15 cellular contexts compared by ENCODE assay signal in the genomic region with DNA sequence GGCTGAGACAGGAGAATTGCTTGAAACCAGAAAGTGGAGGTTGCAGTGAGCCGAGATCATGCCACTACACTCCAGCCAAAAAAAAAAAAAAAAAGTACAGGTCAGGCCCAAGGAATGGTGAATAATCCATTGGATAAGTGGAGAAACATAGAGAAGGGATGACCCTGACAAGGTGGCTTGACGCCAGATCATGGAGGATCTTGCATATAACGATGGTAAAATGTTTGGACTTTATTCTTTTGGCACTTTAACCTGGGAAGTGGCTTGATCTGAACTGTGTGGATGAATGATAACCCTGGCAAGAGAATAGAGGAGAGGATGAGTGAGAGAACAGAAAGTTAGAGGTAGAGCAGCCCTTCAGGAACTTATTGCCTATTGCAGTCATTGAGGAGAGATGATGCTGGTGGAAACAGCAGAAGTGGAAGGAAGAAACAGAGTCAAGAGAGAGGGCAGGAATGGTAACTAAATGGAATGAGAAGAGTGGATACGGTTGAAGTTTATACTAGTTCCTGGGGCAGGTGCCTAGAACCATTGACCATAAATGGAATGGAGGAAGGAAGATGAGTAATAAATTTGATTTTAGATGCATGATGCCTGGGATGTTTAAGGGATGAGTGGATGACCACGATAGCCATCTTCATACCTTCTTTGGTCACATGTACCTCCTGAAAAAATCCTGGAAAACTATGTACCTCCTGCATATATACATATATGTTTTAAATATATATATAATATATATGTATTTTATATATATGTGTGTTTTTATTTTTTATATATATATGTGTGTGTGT. TPM values are rescaled to one million over a fixed set of nuclear protein-coding genes. Genes with fewer than 3 reads are reported as not detected.
A peak's percentile ranks its signal among the peaks of the same experiment; 100 is the strongest.
DNase-seq lines count a peak whose midpoint lies in the region; ATAC-seq, FAIRE-seq and TF ChIP-seq lines count a peak whose summit lies in the region.
"Had no signal": no experiment of that assay in that cellular context is flagged by ENCODE, and none has a peak within 500 bp of the region (broad histone marks: within the 10 kb centered on the region; RNA-seq: fewer than 3 reads in every experiment).

No MANE protein-coding gene starts in this region.

- TF ChIP-seq POLR2A in esophagus squamous epithelium (IDR thresholded peaks at IDR 0.05), result no peak

- H3K27me3 ChIP-seq in AG04450 (ENCODE audit: control insufficient read depth, insufficient read depth, low read length) (no peaks in the 10 kb centered on the region), esophagus squamous epithelium (no peaks in the 10 kb centered on the region), right cardiac atrium (ENCODE audit: control insufficient read depth, insufficient read depth) (no peaks in the 10 kb centered on the region)

- intact Hi-C loops in esophagus squamous epithelium (cut with DNase I), result no loop called here
- intact Hi-C loops in right cardiac atrium (cut with DNase I), result loop anchor here in 1 of 4 donors (10.0 kb wide), 1 partner anchor 130 kb away; no protein-coding TSS in a partner anchor

- peak; percentile 57 for DNase-seq in AG04450 (ENCODE audit: low read depth, low spot score)
- DNase-seq in HPDE6-E6E7 (ENCODE audit: extremely low spot score), result peak; percentile 63
- peak; percentile 40 to 69 for DNase-seq in foreskin fibroblast
- DNase-seq in esophagus squamous epithelium (lab: John Stamatoyannopoulos, UW), result no peak
- no peak for DNase-seq in frontal cortex (ENCODE audit: low spot score in 2 of 2)
- DNase-seq in right cardiac atrium, result no peak
- no peak for DNase-seq in SIG-M5 (lab: John Stamatoyannopoulos, UW)
- DNase-seq: activated CD4-positive, alpha-beta memory T cell treated with anti-CD3 and anti-CD28 coated beads, Interleukin-2, amount 10 ng/mL, durations not matched to agents 7 days and 5 days; activated naive CD8-positive, alpha-beta T cell treated with anti-CD3 and anti-CD28 coated beads for 36 hours; cortex of kidney; hippocampal formation; stimulated activated CD4-positive, alpha-beta T cell treated with anti-CD3 and anti-CD28 coated beads, Interleukin-1b, Interleukin-23, amount 100 ng/mL, for 48 hours; T-helper 17 cell had no signal

- POLR2A ChIA-PET in AG04450 (lab: Yijun Ruan, JAX), result interaction anchor here (0.6 to 0.7 kb wide), 2 partner anchors 27 to 53 kb away, joined by 4 to 5 read pairs; no protein-coding TSS in a partner anchor

- no peak for FAIRE-seq in frontal cortex (lab: Jason Lieb, UNC)

- no peak overlapping the region for H3K4me3 Mint-ChIP-seq in activated T-helper 17 cell treated with anti-CD3 and anti-CD28 coated beads, Interleukin-2, amount 50 U/mL, for 72 hours
- H3K4me3 Mint-ChIP-seq: activated CD4-positive, alpha-beta memory T cell treated with anti-CD3 and anti-CD28 coated beads, Interleukin-2, amount 10 ng/mL, durations not matched to agents 7 days and 5 days; activated naive CD8-positive, alpha-beta T cell treated with anti-CD3 and anti-CD28 coated beads for 36 hours; stimulated activated memory B cell treated with anti-CD40 and anti-IgM and Interleukin-4, amounts not matched to agents 10 μg/mL and 1 μg/mL and 100 μg/mL, for 72 hours; T-helper 17 cell had no signal

- CTCF ChIA-PET in AG04450 (lab: Charles Lee), result interaction anchor here (0.7 kb wide), 1 partner anchor 111 kb away, joined by 3 read pairs; no protein-coding TSS in a partner anchor

- no peak for TF ChIP-seq CTCF in AG04450 (IDR thresholded peaks at IDR 0.05; ENCODE audit: low read depth, low read length)
- TF ChIP-seq CTCF in foreskin fibroblast (IDR thresholded peaks at IDR 0.05; ENCODE audit: low read depth, low read length), result no peak
- no peak for TF ChIP-seq CTCF in esophagus squamous epithelium (IDR thresholded peaks at IDR 0.05)

- WGBS in esophagus squamous epithelium, 2 donors, result 85 to 88% methylated on average over 5 of the region's 5 CpGs
- 94% methylated on average over 5 of the region's 5 CpGs for WGBS in right cardiac atrium

- ATAC-seq in activated T-helper 17 cell treated with anti-CD3 and anti-CD28 coated beads, Interleukin-2, amount 50 U/mL, for 72 hours (replicated peaks), result peak; percentile 48
- ATAC-seq in right cardiac atrium, result no peak
- ATAC-seq: stimulated activated memory B cell treated with anti-CD40 and anti-IgM and Interleukin-4, amounts not matched to agents 10 μg/mL and 1 μg/mL and 100 μg/mL, for 72 hours; T-helper 17 cell had no signal

- H3K4me1 ChIP-seq in esophagus squamous epithelium (no peaks in the 10 kb centered on the region), right cardiac atrium (ENCODE audit: control insufficient read depth, insufficient read depth, low read length) (no peaks in the 10 kb centered on the region)

- H3K9me3 Mint-ChIP-seq in activated T-helper 17 cell treated with anti-CD3 and anti-CD28 coated beads, Interleukin-2, amount 50 U/mL, for 72 hours, result no peaks in the 10 kb centered on the region
- H3K9me3 Mint-ChIP-seq: activated CD4-positive, alpha-beta memory T cell treated with anti-CD3 and anti-CD28 coated beads, Interleukin-2, amount 10 ng/mL, durations not matched to agents 7 days and 5 days had no signal

- peak overlapping the region; percentile 24 for H3K27ac ChIP-seq in AG04450 (ENCODE audit: low read depth, low read length)
- H3K27ac ChIP-seq in esophagus squamous epithelium, result no peak overlapping the region
- H3K27ac ChIP-seq in right cardiac atrium (ENCODE audit: low read length), result no peak overlapping the region

- peaks cover 82% of the 10 kb centered on the region for H3K36me3 Mint-ChIP-seq in activated T-helper 17 cell treated with anti-CD3 and anti-CD28 coated beads, Interleukin-2, amount 50 U/mL, for 72 hours (ENCODE audit: low read depth)

- H3K4me3 ChIP-seq in AG04450 (ENCODE audit: low read depth, low read length), result no peak overlapping the region
- H3K4me3 ChIP-seq in foreskin fibroblast (ENCODE audit: low read depth in 1 of 2, low read length in 2 of 2), result no peak overlapping the region
- no peak overlapping the region for H3K4me3 ChIP-seq in esophagus squamous epithelium
- H3K4me3 ChIP-seq in right cardiac atrium (ENCODE audit: low read length), result no peak overlapping the region

- H3K27ac Mint-ChIP-seq in activated T-helper 17 cell treated with anti-CD3 and anti-CD28 coated beads, Interleukin-2, amount 50 U/mL, for 72 hours, result no peak overlapping the region
- H3K27ac Mint-ChIP-seq: activated CD4-positive, alpha-beta memory T cell treated with anti-CD3 and anti-CD28 coated beads, Interleukin-2, amount 10 ng/mL, durations not matched to agents 7 days and 5 days; activated naive CD8-positive, alpha-beta T cell treated with anti-CD3 and anti-CD28 coated beads for 36 hours; stimulated activated memory B cell treated with anti-CD40 and anti-IgM and Interleukin-4, amounts not matched to agents 10 μg/mL and 1 μg/mL and 100 μg/mL, for 72 hours; T-helper 17 cell had no signal

- H3K36me3 ChIP-seq in esophagus squamous epithelium, result no peaks in the 10 kb centered on the region

- no peaks in the 10 kb centered on the region for H3K9me3 ChIP-seq in AG04450 (ENCODE audit: control insufficient read depth, insufficient read depth, low read length)
- no peaks in the 10 kb centered on the region for H3K9me3 ChIP-seq in esophagus squamous epithelium
- H3K9me3 ChIP-seq in right cardiac atrium (ENCODE audit: control insufficient read depth, low read length), result no peaks in the 10 kb centered on the region

- H3K27me3 Mint-ChIP-seq in activated T-helper 17 cell treated with anti-CD3 and anti-CD28 coated beads, Interleukin-2, amount 50 U/mL, for 72 hours, result no peaks in the 10 kb centered on the region
- H3K27me3 Mint-ChIP-seq: activated CD4-positive, alpha-beta memory T cell treated with anti-CD3 and anti-CD28 coated beads, Interleukin-2, amount 10 ng/mL, durations not matched to agents 7 days and 5 days; activated naive CD8-positive, alpha-beta T cell treated with anti-CD3 and anti-CD28 coated beads for 36 hours; stimulated activated memory B cell treated with anti-CD40 and anti-IgM and Interleukin-4, amounts not matched to agents 10 μg/mL and 1 μg/mL and 100 μg/mL, for 72 hours; T-helper 17 cell had no signal

- H3K4me1 Mint-ChIP-seq in activated T-helper 17 cell treated with anti-CD3 and anti-CD28 coated beads, Interleukin-2, amount 50 U/mL, for 72 hours, result peaks cover 9% of the 10 kb centered on the region
- H3K4me1 Mint-ChIP-seq: stimulated activated memory B cell treated with anti-CD40 and anti-IgM and Interleukin-4, amounts not matched to agents 10 μg/mL and 1 μg/mL and 100 μg/mL, for 72 hours had no signal

RNA-seq across cellular contexts. Expression of a gene that starts 57.8 kb away (rescaled TPM):
- polyA plus RNA-seq in AG04450 (2011; rRNA removed), result 1.7 and 2.1 TPM in 2 replicates
- 1.7 and 2.3 TPM in 2 replicates for polyA minus RNA-seq in AG04450 (2011; rRNA and poly(A)+ RNA removed)
- total RNA-seq in activated T-helper 17 cell treated with anti-CD3 and anti-CD28 coated beads, Interleukin-2, amount 50 U/mL, for 72 hours, result 10 to 100 TPM; 68.2 to 81.4 TPM
- 1 to 10 TPM; 1.3 to 3.4 (median 2.0) TPM for total RNA-seq in esophagus squamous epithelium
- 3.3 TPM for total RNA-seq in frontal cortex
- total RNA-seq in right cardiac atrium, result 10 to 100 TPM in 3 of 4 donors, 1 to 10 TPM in 1; 8.1 to 45.3 (median 29.0) TPM
- 17.3 TPM for polyA plus RNA-seq in right cardiac atrium

Comparison
In these comparisons a context has a peak if more than half of its experiments do, and no peak if none do; other contexts are left out.
1. DNase-seq: peak in AG04450 (single experiment), HPDE6-E6E7 (single experiment) and foreskin fibroblast (2 of 2); none in esophagus squamous epithelium (single experiment), frontal cortex (0 of 2), right cardiac atrium (0 of 3) and SIG-M5 (single experiment).